ENCODE assay signal across 24 cellular contexts in the genomic region with DNA sequence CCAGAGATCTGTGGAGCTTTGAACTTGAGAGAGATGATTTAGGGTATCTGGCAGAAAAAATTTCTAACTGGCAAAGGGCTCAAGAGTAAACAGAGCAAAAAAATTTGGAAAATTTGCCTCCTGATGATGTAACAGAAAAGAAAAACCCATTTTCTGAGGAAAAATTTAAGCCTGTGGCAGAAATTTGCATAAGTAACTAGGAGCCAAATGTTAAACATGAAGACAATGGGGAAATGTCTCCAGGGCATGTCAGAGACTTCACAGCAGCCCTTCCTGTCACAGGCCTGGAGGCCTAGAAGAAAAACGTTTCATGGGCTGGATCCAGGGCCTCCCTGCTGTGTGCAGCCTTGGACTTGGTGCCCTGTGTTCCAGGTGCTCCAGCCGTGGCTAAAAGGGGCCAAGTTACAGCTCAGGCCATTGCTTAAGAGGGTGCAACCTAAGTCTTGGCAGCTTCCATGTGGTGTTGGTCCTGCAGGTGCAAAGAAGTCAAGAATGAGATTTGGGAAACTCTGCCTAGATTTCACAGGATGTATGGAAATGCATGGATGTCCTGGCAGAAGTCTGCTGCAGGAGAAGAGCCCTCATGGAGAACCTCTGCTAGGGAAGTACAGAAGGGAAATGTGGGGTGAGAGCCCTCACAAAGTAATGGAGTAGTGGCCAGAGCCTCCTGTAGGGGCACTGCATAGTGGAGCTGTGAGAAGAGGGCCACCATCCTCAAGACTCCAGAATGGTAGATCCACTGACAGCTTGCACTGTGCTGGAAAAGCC. TPM values are rescaled to one million over a fixed set of nuclear protein-coding genes. Genes with fewer than 3 reads are reported as not detected.
DNase-seq lines count a peak whose midpoint lies in the region; ATAC-seq and TF ChIP-seq lines count a peak whose summit lies in the region.
"Had no signal": no experiment of that assay in that cellular context is flagged by ENCODE, and none has a peak within 500 bp of the region (broad histone marks: within the 10 kb centered on the region; RNA-seq: fewer than 3 reads in every experiment).

No MANE protein-coding gene starts in this region.

- no peaks in the 10 kb centered on the region for H3K36me3 ChIP-seq in gastroesophageal sphincter
- H3K36me3 ChIP-seq: SJCRH30 had no signal

- no peaks in the 10 kb centered on the region for H3K27me3 ChIP-seq in gastroesophageal sphincter
- H3K27me3 ChIP-seq: SJCRH30 had no signal

- DNase-seq in NCI-H1417 (lab: John Stamatoyannopoulos, UW) = peak in 2 of 3 experiments; percentile 4 to 19
- no peak for DNase-seq in NCI-H1417 treated with DMSO at 0.1 percent for 48 hours (lab: John Stamatoyannopoulos, UW)
- peak; percentile 41 for DNase-seq in M059J (ENCODE audit: low read depth)
- peak; percentile 8 for DNase-seq in fibroblast of mammary gland (ENCODE audit: low read depth)
- no peak for DNase-seq in T-helper 2 cell
- DNase-seq: AML-193; CD4-positive, alpha-beta memory T cell; COR-L47; HCEC 1CT; Karpas-422; NCI-H1092 treated with DMSO at 0.1 percent for 48 hours; NCI-H146; NCI-H1930; NCI-H446 treated with DMSO at 0.1 percent for 48 hours; NCI-H526 treated with DMSO at 0.1 percent for 48 hours; PC-9 had no signal

- no peaks in the 10 kb centered on the region for H3K4me1 ChIP-seq in gastroesophageal sphincter
- H3K4me1 ChIP-seq: BLaER1 treated with 17β-estradiol and CSF1 and Interleukin-3, amounts not matched to agents 10 nM and 100 nM had no signal

- no peak for TF ChIP-seq POLR2A in gastroesophageal sphincter (IDR thresholded peaks at IDR 0.05)

- 60 to 61% methylated on average over 2 of the region's 2 CpGs for WGBS in gastroesophageal sphincter (ENCODE audit: low coverage in 1 of 2), 2 donors

- TF ChIP-seq CTCF in fibroblast of mammary gland (conservative IDR thresholded peaks at IDR 0.05; ENCODE audit: control insufficient read depth, insufficient read depth, low read depth, low read length) = no peak
- TF ChIP-seq CTCF in gastroesophageal sphincter (IDR thresholded peaks at IDR 0.05) = no peak

- H3K9me3 ChIP-seq in gastroesophageal sphincter = no peaks in the 10 kb centered on the region

- H3K4me3 ChIP-seq in fibroblast of mammary gland (ENCODE audit: control insufficient read depth, low read depth, low read length) (no peak overlapping the region), gastroesophageal sphincter (no peak overlapping the region)
- H3K4me3 ChIP-seq: BLaER1 treated with 17β-estradiol and CSF1 and Interleukin-3, amounts not matched to agents 10 nM and 100 nM; GM12878; PC-9; SJCRH30 had no signal

- TF ChIP-seq EP300 in gastroesophageal sphincter (IDR thresholded peaks at IDR 0.05) = no peak

- ATAC-seq in gastroesophageal sphincter = no peak
- ATAC-seq in HG03045 (IDR thresholded peaks at IDR 0.05; ENCODE audit: unreplicated experiment) = no peak
- ATAC-seq: GM12878, Right ventricle myocardium inferior, SK-N-SH treated with all-trans-retinoic acid at 6 μM for 48 hours had no signal

- no peak overlapping the region for H3K27ac ChIP-seq in gastroesophageal sphincter
- H3K27ac ChIP-seq: BLaER1 treated with 17β-estradiol and CSF1 and Interleukin-3, amounts not matched to agents 10 nM and 100 nM; PC-9; SJCRH30 had no signal

RNA-seq across cellular contexts. Expression of gene SEMA3D, which starts 8.1 kb away (rescaled TPM):
- total RNA-seq in M059J (2014; rRNA removed; shearing (Covaris generic)) = 8.1 and 9.2 TPM in 2 replicates
- 10 to 100 TPM in 2 of 4 donors, 1 to 10 TPM in 1, under 1 TPM in 1; 0.27 to 24.6 (median 6.5) TPM for total RNA-seq in gastroesophageal sphincter
- total RNA-seq: CD4-positive, alpha-beta memory T cell; GM12878; HT-29 had no signal

Comparison
In these comparisons a context has a peak if more than half of its experiments do, and no peak if none do; other contexts are left out.
1. DNase-seq: peak in NCI-H1417 (2 of 3), M059J (single experiment) and fibroblast of mammary gland (single experiment); none in NCI-H1417 treated with DMSO at 0.1 percent for 48 hours (single experiment) and T-helper 2 cell (0 of 5).